13 cellular contexts compared by ENCODE assay signal in the genomic region with DNA sequence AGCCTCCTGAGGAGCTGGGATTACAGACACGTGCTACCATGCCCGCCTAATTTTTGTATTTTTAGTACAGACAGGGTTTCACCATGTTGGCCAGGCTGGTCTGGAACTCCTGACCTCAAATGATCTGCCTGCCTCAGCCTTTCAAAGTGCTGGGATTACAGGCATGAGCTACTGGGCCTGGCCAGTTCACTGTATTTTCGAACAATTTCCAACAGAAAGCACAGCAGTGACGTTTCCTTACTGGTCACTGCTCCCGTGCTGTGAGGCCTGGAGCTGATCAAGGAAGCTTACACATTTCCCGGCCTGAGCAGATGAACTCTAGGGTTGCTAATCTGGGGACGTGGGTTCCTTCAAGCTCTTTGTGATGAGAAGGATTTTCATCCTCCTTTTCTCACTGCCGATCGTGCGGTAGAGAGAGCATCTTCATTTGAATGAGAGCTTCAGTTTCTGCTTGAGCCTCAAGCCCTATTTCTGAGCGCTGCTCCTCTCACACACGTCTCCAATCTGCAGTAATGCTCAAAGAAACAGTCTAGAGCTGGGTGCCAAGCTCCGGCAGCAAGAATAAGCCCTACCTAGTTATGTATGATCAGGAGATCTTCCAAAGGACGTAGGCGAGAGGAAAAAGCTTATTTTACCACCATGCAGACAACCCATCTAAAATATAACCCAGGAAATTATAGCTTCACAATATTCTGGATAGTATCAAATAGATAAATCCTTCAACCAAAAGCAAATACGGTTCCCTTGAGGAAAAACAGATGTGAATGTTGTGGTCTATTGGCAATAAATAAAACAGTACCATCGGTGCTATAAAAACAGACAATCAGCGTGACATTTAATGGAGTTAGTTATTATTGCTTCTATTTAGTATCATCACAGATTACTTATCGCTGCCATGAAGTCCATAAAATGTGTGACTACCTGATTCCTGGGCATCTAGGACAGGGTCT.
A peak's percentile ranks its signal among the peaks of the same experiment; 100 is the strongest.
DNase-seq lines count a peak whose midpoint lies in the region; ATAC-seq lines count a peak whose summit lies in the region.
"Had no signal": no experiment of that assay in that cellular context is flagged by ENCODE, and none has a peak within 500 bp of the region (broad histone marks: within the 10 kb centered on the region; RNA-seq: fewer than 3 reads in every experiment).

No MANE protein-coding gene starts in this region.

- H3K4me1 ChIP-seq in adipocyte (ENCODE audit: control insufficient read depth, insufficient read depth, low read length) (peaks cover 13% of the 10 kb centered on the region), muscle layer of colon (ENCODE audit: insufficient read depth, low read length) (peaks cover 51% of the 10 kb centered on the region)

- H3K27ac ChIP-seq in muscle layer of colon (ENCODE audit: low read depth, low read length): peak overlapping the region; percentile 17
- H3K27ac ChIP-seq: brain microvascular endothelial cell had no signal

- H3K27me3 ChIP-seq in adipocyte (replicated peaks; ENCODE audit: control insufficient read depth, insufficient read depth, low read length) (no peaks in the 10 kb centered on the region), muscle layer of colon (ENCODE audit: control insufficient read depth in 1 of 2, insufficient read depth in 2 of 2, low read length in 2 of 2) (no peaks in the 10 kb centered on the region)
- H3K27me3 ChIP-seq: brain microvascular endothelial cell had no signal

- ATAC-seq in GM18517 (IDR thresholded peaks at IDR 0.05; ENCODE audit: unreplicated experiment) (no peak), GM18498 (IDR thresholded peaks at IDR 0.05; ENCODE audit: unreplicated experiment) (no peak), HG03565 (IDR thresholded peaks at IDR 0.05; ENCODE audit: unreplicated experiment) (no peak)
- ATAC-seq: effector memory CD8-positive, alpha-beta T cell; left colon had no signal

- no peaks in the 10 kb centered on the region for H3K36me3 ChIP-seq in adipocyte (ENCODE audit: control insufficient read depth, insufficient read depth, low read length, severe bottlenecking)
- no peaks in the 10 kb centered on the region for H3K36me3 ChIP-seq in muscle layer of colon (ENCODE audit: insufficient read depth, low read length)
- H3K36me3 ChIP-seq: brain microvascular endothelial cell had no signal

- H3K9ac ChIP-seq in adipocyte (ENCODE audit: low read length) (peak overlapping the region; percentile 62), muscle layer of colon (ENCODE audit: low read length) (no peak overlapping the region)

- no peaks in the 10 kb centered on the region for H3K9me3 ChIP-seq in adipocyte (ENCODE audit: control insufficient read depth, low read length)
- H3K9me3 ChIP-seq in muscle layer of colon (ENCODE audit: low read length): no peaks in the 10 kb centered on the region

- DNase-seq in AG08395 (ENCODE audit: low spot score) (peak; percentile 39), adipocyte (ENCODE audit: low read depth) (no peak)
- DNase-seq: activated CD4-positive, alpha-beta memory T cell treated with anti-CD3 and anti-CD28 coated beads for 36 hours; brain microvascular endothelial cell; effector memory CD8-positive, alpha-beta T cell; left colon; naive B cell; stimulated activated CD4-positive, alpha-beta T cell treated with anti-CD3 and anti-CD28 coated beads, Interleukin-1b, Interleukin-23, amount 100 ng/mL, for 48 hours; T1000 had no signal

- H3K4me3 ChIP-seq in adipocyte (ENCODE audit: low read length) (no peak overlapping the region), muscle layer of colon (ENCODE audit: low read depth in 1 of 2, low read length in 2 of 2) (peak overlapping the region in 1 of 2 donors; percentile 21)
